ENCODE assay signal across 1 cellular context in genomic region chr12:132486168-132486567, GRCh38.
TF ChIP-seq lines count a peak whose summit lies in the region.

No MANE protein-coding gene starts in this region.

TF ChIP-seq in H1, 55 proteins besides CTCF, POLR2A, EP300 and RAD21:
- TF ChIP-seq YY1 (IDR thresholded peaks at IDR 0.05; ENCODE audit: low read depth, low read length) (no peak), EZH2 (IDR thresholded peaks at IDR 0.05; ENCODE audit: low read depth, low read length, severe bottlenecking) (peak; percentile 0), EGR1 (IDR thresholded peaks at IDR 0.05; ENCODE audit: borderline replicate concordance, low read depth, low read length) (no peak), POU5F1 (IDR thresholded peaks at IDR 0.05; ENCODE audit: low read depth, low read length) (no peak), CHD7 (IDR thresholded peaks at IDR 0.05; ENCODE audit: insufficient replicate concordance, low read length) (no peak), SP1 (IDR thresholded peaks at IDR 0.05; ENCODE audit: low read depth, low read length) (no peak)
TF ChIP-seq in H1: peak in this region for 1.
